ENCODE assay signal across 1 cellular context in the genomic region with DNA sequence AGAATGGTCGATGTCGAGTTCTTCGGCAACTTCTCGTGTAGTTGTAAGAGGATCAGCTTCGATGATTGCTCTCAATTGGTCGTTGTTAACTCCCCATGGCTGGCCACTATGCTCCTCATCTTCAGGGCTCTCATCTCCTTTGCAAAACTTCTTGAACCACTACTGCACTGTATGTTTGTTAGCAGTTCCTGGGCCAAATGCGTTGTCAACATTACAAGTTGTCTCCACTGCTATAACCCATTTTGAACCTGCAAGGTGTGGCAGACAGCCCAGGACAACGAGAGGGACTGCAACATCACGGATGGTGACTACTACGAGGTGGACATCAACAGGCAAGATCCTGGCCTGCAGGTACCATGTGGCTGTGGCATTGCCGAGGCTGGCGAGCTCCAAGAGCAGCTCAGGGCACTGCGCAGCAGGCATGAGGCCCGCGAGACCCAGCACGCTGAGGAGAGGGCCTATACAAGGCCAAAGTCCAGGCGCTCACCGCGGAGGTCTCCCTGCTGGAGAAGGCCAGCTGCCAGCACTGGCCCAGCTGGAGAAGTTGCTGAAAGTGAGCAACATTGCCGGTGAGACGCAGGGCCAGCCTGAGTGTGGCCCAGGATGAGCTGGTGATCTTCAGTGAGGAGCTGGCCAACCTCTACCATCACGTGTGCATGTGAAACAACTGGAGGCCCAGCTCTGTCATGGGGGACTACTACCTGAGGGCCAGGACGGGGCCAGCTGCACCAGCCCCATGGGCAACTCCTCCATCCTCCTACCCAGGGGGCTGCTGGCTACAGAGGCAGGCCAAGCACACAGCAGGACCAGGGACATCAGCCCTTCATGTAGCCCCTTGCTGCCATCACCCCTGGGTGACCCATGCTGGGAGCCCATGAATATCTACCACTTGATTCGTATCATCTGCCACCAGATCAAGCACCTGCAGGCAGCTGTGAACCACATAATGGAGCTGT.
TF ChIP-seq lines count a peak whose summit lies in the region.

No MANE protein-coding gene starts in this region.

TF ChIP-seq in HepG2, 621 proteins besides CTCF, POLR2A, EP300 and RAD21 (continued from another document):
- TF ChIP-seq HCFC1 (IDR thresholded peaks at IDR 0.05; ENCODE audit: low read depth, low read length), result no peak
- no peak for TF ChIP-seq CBX2 (IDR thresholded peaks at IDR 0.05; ENCODE audit: low read depth, low read length)
- no peak for TF ChIP-seq CBX2 (CRISPR knock-in tag; IDR thresholded peaks at IDR 0.05; ENCODE audit: low read depth)
- TF ChIP-seq MEIS2 (CRISPR knock-in tag; IDR thresholded peaks at IDR 0.05), result peak; percentile 57; the same call in 1 of the 2 replicates
- peak; percentile 36; the same call in 1 of the 2 replicates for TF ChIP-seq SMAD1 (CRISPR knock-in tag; IDR thresholded peaks at IDR 0.05; ENCODE audit: borderline replicate concordance, low read depth)
- no peak for TF ChIP-seq PTBP1 (IDR thresholded peaks at IDR 0.05; ENCODE audit: low read depth, low read length, poor library complexity, severe bottlenecking)
- no peak for TF ChIP-seq TBP (CRISPR knock-in tag; IDR thresholded peaks at IDR 0.05)
- no peak for TF ChIP-seq KDM6A (CRISPR knock-in tag; IDR thresholded peaks at IDR 0.05; ENCODE audit: low read depth)
- TF ChIP-seq, protein P1, sequence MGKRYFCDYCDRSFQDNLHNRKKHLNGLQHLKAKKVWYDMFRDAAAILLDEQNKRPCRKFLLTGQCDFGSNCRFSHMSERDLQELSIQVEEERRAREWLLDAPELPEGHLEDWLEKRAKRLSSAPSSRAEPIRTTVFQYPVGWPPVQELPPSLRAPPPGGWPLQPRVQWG (CRISPR knock-in tag; IDR thresholded peaks at IDR 0.05; ENCODE audit: borderline replicate concordance, low read depth), result no peak
- TF ChIP-seq, protein P2, sequence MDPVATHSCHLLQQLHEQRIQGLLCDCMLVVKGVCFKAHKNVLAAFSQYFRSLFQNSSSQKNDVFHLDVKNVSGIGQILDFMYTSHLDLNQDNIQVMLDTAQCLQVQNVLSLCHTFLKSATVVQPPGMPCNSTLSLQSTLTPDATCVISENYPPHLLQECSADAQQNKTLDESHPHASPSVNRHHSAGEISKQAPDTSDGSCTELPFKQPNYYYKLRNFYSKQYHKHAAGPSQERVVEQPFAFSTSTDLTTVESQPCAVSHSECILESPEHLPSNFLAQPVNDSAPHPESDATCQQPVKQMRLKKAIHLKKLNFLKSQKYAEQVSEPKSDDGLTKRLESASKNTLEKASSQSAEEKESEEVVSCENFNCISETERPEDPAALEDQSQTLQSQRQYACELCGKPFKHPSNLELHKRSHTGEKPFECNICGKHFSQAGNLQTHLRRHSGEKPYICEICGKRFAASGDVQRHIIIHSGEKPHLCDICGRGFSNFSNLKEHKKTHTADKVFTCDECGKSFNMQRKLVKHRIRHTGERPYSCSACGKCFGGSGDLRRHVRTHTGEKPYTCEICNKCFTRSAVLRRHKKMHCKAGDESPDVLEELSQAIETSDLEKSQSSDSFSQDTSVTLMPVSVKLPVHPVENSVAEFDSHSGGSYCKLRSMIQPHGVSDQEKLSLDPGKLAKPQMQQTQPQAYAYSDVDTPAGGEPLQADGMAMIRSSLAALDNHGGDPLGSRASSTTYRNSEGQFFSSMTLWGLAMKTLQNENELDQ (CRISPR knock-in tag; IDR thresholded peaks at IDR 0.05; ENCODE audit: borderline replicate concordance), result no peak
- TF ChIP-seq, protein P3, sequence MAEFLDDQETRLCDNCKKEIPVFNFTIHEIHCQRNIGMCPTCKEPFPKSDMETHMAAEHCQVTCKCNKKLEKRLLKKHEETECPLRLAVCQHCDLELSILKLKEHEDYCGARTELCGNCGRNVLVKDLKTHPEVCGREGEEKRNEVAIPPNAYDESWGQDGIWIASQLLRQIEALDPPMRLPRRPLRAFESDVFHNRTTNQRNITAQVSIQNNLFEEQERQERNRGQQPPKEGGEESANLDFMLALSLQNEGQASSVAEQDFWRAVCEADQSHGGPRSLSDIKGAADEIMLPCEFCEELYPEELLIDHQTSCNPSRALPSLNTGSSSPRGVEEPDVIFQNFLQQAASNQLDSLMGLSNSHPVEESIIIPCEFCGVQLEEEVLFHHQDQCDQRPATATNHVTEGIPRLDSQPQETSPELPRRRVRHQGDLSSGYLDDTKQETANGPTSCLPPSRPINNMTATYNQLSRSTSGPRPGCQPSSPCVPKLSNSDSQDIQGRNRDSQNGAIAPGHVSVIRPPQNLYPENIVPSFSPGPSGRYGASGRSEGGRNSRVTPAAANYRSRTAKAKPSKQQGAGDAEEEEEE (CRISPR knock-in tag; IDR thresholded peaks at IDR 0.05; ENCODE audit: borderline replicate concordance), result no peak
- no peak for TF ChIP-seq TCF7 (IDR thresholded peaks at IDR 0.05; ENCODE audit: low read depth)
- no peak for TF ChIP-seq RBM39 (IDR thresholded peaks at IDR 0.05; ENCODE audit: low read depth, low read length, poor library complexity, severe bottlenecking)
- no peak for TF ChIP-seq NFE2L2 (IDR thresholded peaks at IDR 0.05; ENCODE audit: low read length)
- TF ChIP-seq, protein P4, sequence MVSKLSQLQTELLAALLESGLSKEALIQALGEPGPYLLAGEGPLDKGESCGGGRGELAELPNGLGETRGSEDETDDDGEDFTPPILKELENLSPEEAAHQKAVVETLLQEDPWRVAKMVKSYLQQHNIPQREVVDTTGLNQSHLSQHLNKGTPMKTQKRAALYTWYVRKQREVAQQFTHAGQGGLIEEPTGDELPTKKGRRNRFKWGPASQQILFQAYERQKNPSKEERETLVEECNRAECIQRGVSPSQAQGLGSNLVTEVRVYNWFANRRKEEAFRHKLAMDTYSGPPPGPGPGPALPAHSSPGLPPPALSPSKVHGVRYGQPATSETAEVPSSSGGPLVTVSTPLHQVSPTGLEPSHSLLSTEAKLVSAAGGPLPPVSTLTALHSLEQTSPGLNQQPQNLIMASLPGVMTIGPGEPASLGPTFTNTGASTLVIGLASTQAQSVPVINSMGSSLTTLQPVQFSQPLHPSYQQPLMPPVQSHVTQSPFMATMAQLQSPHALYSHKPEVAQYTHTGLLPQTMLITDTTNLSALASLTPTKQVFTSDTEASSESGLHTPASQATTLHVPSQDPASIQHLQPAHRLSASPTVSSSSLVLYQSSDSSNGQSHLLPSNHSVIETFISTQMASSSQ (IDR thresholded peaks at IDR 0.05; ENCODE audit: low read depth), result no peak
- TF ChIP-seq, protein P4 (CRISPR knock-in tag; IDR thresholded peaks at IDR 0.05; ENCODE audit: borderline replicate concordance), result no peak
- TF ChIP-seq, protein P5, sequence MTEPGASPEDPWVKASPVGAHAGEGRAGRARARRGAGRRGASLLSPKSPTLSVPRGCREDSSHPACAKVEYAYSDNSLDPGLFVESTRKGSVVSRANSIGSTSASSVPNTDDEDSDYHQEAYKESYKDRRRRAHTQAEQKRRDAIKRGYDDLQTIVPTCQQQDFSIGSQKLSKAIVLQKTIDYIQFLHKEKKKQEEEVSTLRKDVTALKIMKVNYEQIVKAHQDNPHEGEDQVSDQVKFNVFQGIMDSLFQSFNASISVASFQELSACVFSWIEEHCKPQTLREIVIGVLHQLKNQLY (CRISPR knock-in tag; IDR thresholded peaks at IDR 0.05), result no peak
- peak; percentile 83; the same call in 1 of the 2 replicates for TF ChIP-seq ZNF768 (CRISPR knock-in tag; IDR thresholded peaks at IDR 0.05)
- peak; percentile 79 for TF ChIP-seq ZNF501 (CRISPR knock-in tag; IDR thresholded peaks at IDR 0.05)
- TF ChIP-seq, protein P6, sequence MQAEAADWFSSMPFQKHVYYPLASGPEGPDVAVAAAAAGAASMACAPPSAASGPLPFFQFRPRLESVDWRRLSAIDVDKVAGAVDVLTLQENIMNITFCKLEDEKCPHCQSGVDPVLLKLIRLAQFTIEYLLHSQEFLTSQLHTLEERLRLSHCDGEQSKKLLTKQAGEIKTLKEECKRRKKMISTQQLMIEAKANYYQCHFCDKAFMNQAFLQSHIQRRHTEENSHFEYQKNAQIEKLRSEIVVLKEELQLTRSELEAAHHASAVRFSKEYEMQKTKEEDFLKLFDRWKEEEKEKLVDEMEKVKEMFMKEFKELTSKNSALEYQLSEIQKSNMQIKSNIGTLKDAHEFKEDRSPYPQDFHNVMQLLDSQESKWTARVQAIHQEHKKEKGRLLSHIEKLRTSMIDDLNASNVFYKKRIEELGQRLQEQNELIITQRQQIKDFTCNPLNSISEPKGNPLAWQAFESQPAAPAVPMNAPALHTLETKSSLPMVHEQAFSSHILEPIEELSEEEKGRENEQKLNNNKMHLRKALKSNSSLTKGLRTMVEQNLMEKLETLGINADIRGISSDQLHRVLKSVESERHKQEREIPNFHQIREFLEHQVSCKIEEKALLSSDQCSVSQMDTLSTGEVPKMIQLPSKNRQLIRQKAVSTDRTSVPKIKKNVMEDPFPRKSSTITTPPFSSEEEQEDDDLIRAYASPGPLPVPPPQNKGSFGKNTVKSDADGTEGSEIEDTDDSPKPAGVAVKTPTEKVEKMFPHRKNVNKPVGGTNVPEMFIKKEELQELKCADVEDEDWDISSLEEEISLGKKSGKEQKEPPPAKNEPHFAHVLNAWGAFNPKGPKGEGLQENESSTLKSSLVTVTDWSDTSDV (CRISPR knock-in tag; IDR thresholded peaks at IDR 0.05), result peak; percentile 87; the same call in 1 of the 2 replicates
- TF ChIP-seq ZNF737 (CRISPR knock-in tag; IDR thresholded peaks at IDR 0.05; ENCODE audit: borderline replicate concordance), result no peak
- no peak for TF ChIP-seq ZBTB7B (CRISPR knock-in tag; IDR thresholded peaks at IDR 0.05)
- TF ChIP-seq SRSF1 (optimal IDR thresholded peaks at IDR 0.05; ENCODE audit: low read depth, low read length), result no peak
- TF ChIP-seq ARNT (IDR thresholded peaks at IDR 0.05), result no peak
- peak; percentile 80; the same call in 1 of the 2 replicates for TF ChIP-seq ZNF264 (CRISPR knock-in tag; IDR thresholded peaks at IDR 0.05)
- TF ChIP-seq ATAD3A (CRISPR knock-in tag; IDR thresholded peaks at IDR 0.05), result no peak
- TF ChIP-seq, protein P7, sequence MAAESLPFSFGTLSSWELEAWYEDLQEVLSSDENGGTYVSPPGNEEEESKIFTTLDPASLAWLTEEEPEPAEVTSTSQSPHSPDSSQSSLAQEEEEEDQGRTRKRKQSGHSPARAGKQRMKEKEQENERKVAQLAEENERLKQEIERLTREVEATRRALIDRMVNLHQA (CRISPR knock-in tag; IDR thresholded peaks at IDR 0.05), result no peak
- peak; percentile 63; the same call in 1 of the 2 replicates for TF ChIP-seq DR1 (CRISPR knock-in tag; IDR thresholded peaks at IDR 0.05)
- TF ChIP-seq ARHGAP35 (CRISPR knock-in tag; IDR thresholded peaks at IDR 0.05; ENCODE audit: borderline replicate concordance), result peak; percentile 22; the same call in 1 of the 2 replicates
- TF ChIP-seq, protein P8, sequence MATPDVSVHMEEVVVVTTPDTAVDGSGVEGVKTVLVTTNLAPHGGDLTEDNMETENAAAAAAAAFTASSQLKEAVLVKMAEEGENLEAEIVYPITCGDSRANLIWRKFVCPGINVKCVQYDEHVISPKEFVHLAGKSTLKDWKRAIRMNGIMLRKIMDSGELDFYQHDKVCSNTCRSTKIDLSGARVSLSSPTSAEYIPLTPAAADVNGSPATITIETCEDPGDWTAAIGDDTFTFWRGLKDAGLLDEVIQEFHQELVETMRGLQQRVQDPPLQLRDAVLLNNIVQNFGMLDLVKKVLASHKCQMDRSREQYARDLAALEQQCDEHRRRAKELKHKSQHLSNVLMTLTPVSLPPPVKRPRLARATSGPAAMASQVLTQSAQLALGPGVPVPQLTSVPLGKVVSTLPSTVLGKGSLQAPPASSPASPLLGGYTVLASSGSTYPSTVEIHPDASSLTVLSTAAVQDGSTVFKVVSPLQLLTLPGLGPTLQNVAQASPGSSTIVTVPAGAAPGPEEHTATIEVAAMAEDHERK (CRISPR knock-in tag; IDR thresholded peaks at IDR 0.05; ENCODE audit: low read depth), result no peak
- no peak for TF ChIP-seq ZNF496 (CRISPR knock-in tag; IDR thresholded peaks at IDR 0.05; ENCODE audit: insufficient replicate concordance)
- no peak for TF ChIP-seq REXO4 (CRISPR knock-in tag; IDR thresholded peaks at IDR 0.05; ENCODE audit: borderline replicate concordance)
- no peak; the same call in none of the 2 replicates for TF ChIP-seq ZSCAN25 (CRISPR knock-in tag; IDR thresholded peaks at IDR 0.05)
